ENCODE assay signal across 8 cellular contexts in genomic region chr3:14125193-14126016, GRCh38. TPM values are rescaled to one million over a fixed set of nuclear protein-coding genes. Genes with fewer than 3 reads are reported as not detected.
DNase-seq lines count a peak whose midpoint lies in the region; ATAC-seq and TF ChIP-seq lines count a peak whose summit lies in the region.

No MANE protein-coding gene starts in this region.

- H3K9me3 ChIP-seq in ovary (no peaks in the 10 kb centered on the region), upper lobe of right lung (no peaks in the 10 kb centered on the region)

- ATAC-seq in GM19324 (IDR thresholded peaks at IDR 0.05; ENCODE audit: low FRiP score, unreplicated experiment) = peak; percentile 21
- peak; percentile 19 for ATAC-seq in HG03442 (IDR thresholded peaks at IDR 0.05; ENCODE audit: unreplicated experiment)
- ATAC-seq in Right ventricle myocardium superior (ENCODE audit: poor library complexity) = peak; percentile 50
- ATAC-seq in upper lobe of right lung = peak; percentile 80

- CTCF ChIA-PET in RWPE1 (lab: Yijun Ruan, JAX) = interaction anchor here (0.5 to 1.4 kb wide), 5 partner anchors 25 to 229 kb away, joined by 3 to 6 read pairs (median 3); no protein-coding TSS in a partner anchor
- CTCF ChIA-PET in activated naive CD4-positive, alpha-beta T cell treated with anti-CD3 and anti-CD28 coated beads, Interleukin-2, amount 10 ng/mL, durations not matched to agents 7 days and 5 days (lab: Charles Lee) = interaction anchor here (0.7 to 3.6 kb wide), 6 partner anchors 11 to 229 kb away, joined by 3 to 22 read pairs (median 11); partner anchors contain the start of genes LSM3 and XPC

- intact Hi-C loops in Right ventricle myocardium superior (cut with DNase I) (no loop called here), ovary (cut with DNase I) (loop anchor here in 3 of 4 donors (2.0 to 10.0 kb wide), 5 partner anchors 15 to 231 kb away; partner anchors contain the start of genes LSM3 (in 2 of the 3) and XPC (in 2 of the 3)), upper lobe of right lung (cut with DNase I) (loop anchor here (10.0 kb wide), 1 partner anchor 231 kb away; no protein-coding TSS in a partner anchor)

- WGBS in ovary, 3 donors = 0 to 1% (median 0%) methylated on average over 43 to 44 of the region's 44 CpGs

- TF ChIP-seq CTCF in RWPE1 (conservative IDR thresholded peaks at IDR 0.05; ENCODE audit: low read depth) = no peak
- TF ChIP-seq CTCF in ovary (IDR thresholded peaks at IDR 0.05) = peak in 1 of 3 donors; percentile 13
- TF ChIP-seq CTCF in upper lobe of right lung (IDR thresholded peaks at IDR 0.05) = peak; percentile 7

- peaks cover 43% of the 10 kb centered on the region for H3K36me3 Mint-ChIP-seq in activated naive CD4-positive, alpha-beta T cell treated with anti-CD3 and anti-CD28 coated beads, Interleukin-2, amount 10 ng/mL, durations not matched to agents 7 days and 5 days

- peaks cover 18% of the 10 kb centered on the region for H3K4me1 ChIP-seq in ovary (ENCODE audit: insufficient read depth)
- peaks cover 30% of the 10 kb centered on the region for H3K4me1 ChIP-seq in upper lobe of right lung

- H3K27ac ChIP-seq in RWPE1 (peak overlapping the region; percentile 98), ovary (peak overlapping the region; percentile 49 to 88), upper lobe of right lung (peak overlapping the region; percentile 98)

- no peaks in the 10 kb centered on the region for H3K9me3 Mint-ChIP-seq in activated naive CD4-positive, alpha-beta T cell treated with anti-CD3 and anti-CD28 coated beads, Interleukin-2, amount 10 ng/mL, durations not matched to agents 7 days and 5 days

- no peaks in the 10 kb centered on the region for H3K27me3 ChIP-seq in ovary
- no peaks in the 10 kb centered on the region for H3K27me3 ChIP-seq in upper lobe of right lung

- DNase-seq in Ammon's horn (ENCODE audit: low spot score) = peak; percentile 47
- peak; percentile 82 for DNase-seq in RWPE1 (ENCODE audit: low spot score)
- peak; percentile 66 for DNase-seq in activated naive CD4-positive, alpha-beta T cell treated with anti-CD3 and anti-CD28 coated beads, Interleukin-2, amount 10 ng/mL, durations not matched to agents 7 days and 5 days
- peak; percentile 77 for DNase-seq in Right ventricle myocardium superior
- peak; percentile 53 to 74 (median 66) for DNase-seq in ovary
- DNase-seq in upper lobe of right lung = peak; percentile 88

- POLR2A ChIA-PET in RWPE1 (lab: Yijun Ruan, JAX; ENCODE audit: low non-redundant PET) = interaction anchor here (0.9 kb wide), 1 partner anchor 16 kb away, joined by 3 read pairs; no protein-coding TSS in a partner anchor

- peak overlapping the region; percentile 94 for H3K27ac Mint-ChIP-seq in activated naive CD4-positive, alpha-beta T cell treated with anti-CD3 and anti-CD28 coated beads, Interleukin-2, amount 10 ng/mL, durations not matched to agents 7 days and 5 days

- H3K36me3 ChIP-seq in ovary = no peaks in the 10 kb centered on the region
- peaks cover 23% of the 10 kb centered on the region for H3K36me3 ChIP-seq in upper lobe of right lung

- peak overlapping the region; percentile 72 for H3K4me3 ChIP-seq in ovary
- peak overlapping the region; percentile 96 for H3K4me3 ChIP-seq in upper lobe of right lung

- peaks cover 52% of the 10 kb centered on the region for H3K4me1 Mint-ChIP-seq in activated naive CD4-positive, alpha-beta T cell treated with anti-CD3 and anti-CD28 coated beads, Interleukin-2, amount 10 ng/mL, durations not matched to agents 7 days and 5 days

- peak overlapping the region; percentile 95 for H3K4me3 Mint-ChIP-seq in activated naive CD4-positive, alpha-beta T cell treated with anti-CD3 and anti-CD28 coated beads, Interleukin-2, amount 10 ng/mL, durations not matched to agents 7 days and 5 days

- H3K27me3 Mint-ChIP-seq in activated naive CD4-positive, alpha-beta T cell treated with anti-CD3 and anti-CD28 coated beads, Interleukin-2, amount 10 ng/mL, durations not matched to agents 7 days and 5 days = no peaks in the 10 kb centered on the region

- no peak for TF ChIP-seq EP300 in ovary (IDR thresholded peaks at IDR 0.05)

- TF ChIP-seq POLR2A in ovary (IDR thresholded peaks at IDR 0.05) = no peak

RNA-seq across cellular contexts. Expression of gene TMEM43, which starts 0.6 kb away (rescaled TPM):
- total RNA-seq in Right ventricle myocardium superior = 32.1 TPM
- 10 to 100 TPM; 72.0 to 100.0 (median 87.3) TPM for total RNA-seq in ovary
- polyA plus RNA-seq in ovary = 100 to 1,000 TPM in 1 of 2 donors, 10 to 100 TPM in 1; 82.3 to 104 TPM
- 86.3 TPM for total RNA-seq in upper lobe of right lung

RNA-seq across cellular contexts. Expression of gene CHCHD4, which starts 0.7 kb away (rescaled TPM):
- 35.9 TPM for total RNA-seq in Right ventricle myocardium superior
- 10 to 100 TPM; 10.1 to 16.7 (median 12.2) TPM for total RNA-seq in ovary
- 10 to 100 TPM; 11.7 to 22.2 TPM for polyA plus RNA-seq in ovary
- total RNA-seq in upper lobe of right lung = 12.0 TPM

RNA-seq across cellular contexts. Expression of gene XPC, which starts 53.0 kb away (rescaled TPM):
- total RNA-seq in Right ventricle myocardium superior = 7.7 TPM
- total RNA-seq in ovary = 10 to 100 TPM; 38.7 to 50.8 (median 40.6) TPM
- 10 to 100 TPM; 36.2 to 63.1 TPM for polyA plus RNA-seq in ovary
- total RNA-seq in upper lobe of right lung = 36.1 TPM

RNA-seq across cellular contexts. Expression of gene LSM3, which starts 53.2 kb away (rescaled TPM):
- 16.8 TPM for total RNA-seq in Right ventricle myocardium superior
- 10 to 100 TPM in 3 of 7 donors, 1 to 10 TPM in 4; 7.9 to 12.0 (median 9.7) TPM for total RNA-seq in ovary
- polyA plus RNA-seq in ovary = 10 to 100 TPM; 11.2 to 18.6 TPM
- total RNA-seq in upper lobe of right lung = 8.8 TPM

Comparison
In these comparisons a context has a peak if more than half of its experiments do, and no peak if none do; other contexts are left out.
1. Peak in every context shown above with its lines: DNase-seq, ATAC-seq, H3K4me3 ChIP-seq and H3K27ac ChIP-seq.
2. ATAC-seq: peak in every context shown above with its lines; median percentile 80 in upper lobe of right lung; 50 in Right ventricle myocardium superior; 21 in GM19324; 19 in HG03442.